20 cellular contexts compared by ENCODE assay signal in the genomic region with DNA sequence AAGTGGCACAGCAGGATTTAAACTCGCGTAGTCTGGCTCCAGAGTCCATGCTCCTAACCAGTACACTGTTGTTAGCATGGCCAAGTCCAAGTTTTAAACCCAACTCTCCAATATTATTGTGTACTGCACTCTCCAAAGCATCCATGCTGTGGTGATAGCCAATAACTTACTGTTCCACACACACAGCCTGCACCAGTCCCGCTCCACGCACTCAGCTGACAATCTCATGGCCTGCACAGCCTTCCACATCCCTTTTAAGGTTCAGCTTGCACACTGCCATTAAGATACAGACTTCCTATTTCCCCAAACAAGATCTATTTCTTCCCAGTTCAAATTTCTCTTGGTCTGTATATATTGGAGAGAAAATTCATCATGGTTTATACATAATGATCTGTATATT.
"Had no signal": no experiment of that assay in that cellular context is flagged by ENCODE, and none has a peak within 500 bp of the region (broad histone marks: within the 10 kb centered on the region; RNA-seq: fewer than 3 reads in every experiment).

No MANE protein-coding gene starts in this region.

- DNase-seq: Karpas-422, KG1, MG63, NCI-H1092, NCI-H1436, NCI-H187, NCI-H2029, NCI-H2081 treated with DMSO at 0.1 percent for 48 hours, NCI-H2171, NCI-H226, NCI-H510A, NCI-H524 treated with DMSO at 0.1 percent for 48 hours, NCI-H69, NCI-H774, PC-3, SIG-M5 had no signal

- H3K4me3 ChIP-seq: MG63, SJSA1, SK-N-MC had no signal

- ATAC-seq: Panc1, PC-3 had no signal

- H3K36me3 ChIP-seq: SJSA1 had no signal

- H3K27ac ChIP-seq: RWPE1, SJSA1, SK-N-MC had no signal

- H3K27me3 ChIP-seq: MG63, SJSA1 had no signal

- H3K9me3 ChIP-seq: MG63, SJSA1 had no signal
